ENCODE assay signal across 8 cellular contexts in the genomic region with DNA sequence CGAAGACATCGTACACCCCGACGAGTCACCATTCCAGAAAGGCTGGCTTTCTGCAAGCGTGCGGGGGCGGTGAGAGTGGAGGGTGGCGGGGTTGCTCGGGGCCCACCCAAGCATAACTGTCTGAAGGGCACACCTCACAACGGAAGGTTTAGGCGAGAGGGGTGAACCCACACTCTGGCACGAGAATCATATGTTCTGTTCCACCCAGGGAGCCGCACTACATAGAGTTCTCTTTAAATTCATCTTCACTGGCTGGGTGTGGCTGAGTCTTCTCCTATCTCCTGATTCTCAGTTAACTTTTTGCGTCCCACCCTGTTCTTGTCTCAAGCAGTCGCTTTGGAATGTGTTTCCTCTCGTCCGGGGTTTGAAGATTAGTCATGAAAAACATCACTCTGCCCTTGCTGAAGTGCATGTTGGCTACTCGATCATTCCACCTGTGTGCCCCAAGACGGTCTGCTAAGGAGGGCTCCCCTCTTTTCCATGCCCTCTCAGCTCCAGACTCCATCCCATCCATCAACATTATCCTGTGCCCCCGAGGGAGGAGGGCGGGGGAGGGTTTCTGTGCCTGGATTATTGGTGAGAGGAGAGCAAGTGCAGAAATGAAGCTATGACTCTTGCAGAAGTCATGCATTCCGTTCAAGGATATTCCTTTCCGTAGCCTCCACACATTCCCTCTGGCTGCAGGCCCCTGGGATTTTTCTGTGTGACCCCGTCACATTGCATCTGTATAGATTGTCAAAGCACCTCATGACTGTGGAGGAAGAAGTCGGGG. TPM values are rescaled to one million over a fixed set of nuclear protein-coding genes. Genes with fewer than 3 reads are reported as not detected.
DNase-seq lines count a peak whose midpoint lies in the region; ATAC-seq and TF ChIP-seq lines count a peak whose summit lies in the region.

No MANE protein-coding gene starts in this region.

- peaks cover 6% of the 10 kb centered on the region for H3K27me3 Mint-ChIP-seq in Caco-2 (ENCODE audit: insufficient read depth, unreplicated experiment)
- peaks cover 43% of the 10 kb centered on the region for H3K27me3 Mint-ChIP-seq in T-helper 17 cell

- peak overlapping the region; percentile 97 for H2AFZ ChIP-seq in parathyroid adenoma

- intact Hi-C loops in Caco-2 (cut with micrococcal nuclease; ENCODE audit: unreplicated experiment): no loop called here
- intact Hi-C loops in mucosa of descending colon (cut with DNase I, micrococcal nuclease): loop anchor here (5.0 kb wide), 3 partner anchors 67 to 137 kb away; no protein-coding TSS in a partner anchor

- DNase-seq in Caco-2 (no peak), T-helper 17 cell (no peak), fibroblast of the aortic adventitia (ENCODE audit: low read depth) (peak; percentile 68), mucosa of descending colon (no peak)
- DNase-seq in activated naive CD4-positive, alpha-beta T cell (lab: John Stamatoyannopoulos, UW): no peak

- ATAC-seq in T-helper 17 cell (no peak), GM21381 (IDR thresholded peaks at IDR 0.05; ENCODE audit: unreplicated experiment) (no peak), GM18498 (IDR thresholded peaks at IDR 0.05; ENCODE audit: unreplicated experiment) (no peak), mucosa of descending colon (no peak)

- BruUV-seq in Caco-2 (replicated peaks; lab: Mats Ljungman, UMichigan): no TSS peak

- H3K36me3 ChIP-seq in Caco-2 (ENCODE audit: control insufficient read depth, insufficient read depth, low read length) (no peaks in the 10 kb centered on the region), parathyroid adenoma (ENCODE audit: control insufficient read depth, insufficient read depth, low read length) (no peaks in the 10 kb centered on the region), mucosa of descending colon (ENCODE audit: low read depth) (no peaks in the 10 kb centered on the region)

- H3K9me3 Mint-ChIP-seq in Caco-2 (ENCODE audit: unreplicated experiment): no peaks in the 10 kb centered on the region

- POLR2A ChIA-PET in Caco-2 (lab: Charles Lee): no interaction called here

- H3K36me3 Mint-ChIP-seq in Caco-2 (ENCODE audit: insufficient read depth, unreplicated experiment) (no peaks in the 10 kb centered on the region), T-helper 17 cell (ENCODE audit: low read depth) (no peaks in the 10 kb centered on the region)

- TF ChIP-seq CTCF in Caco-2 (IDR thresholded peaks at IDR 0.05; ENCODE audit: insufficient read depth in 1 of 2, low read depth in 1 of 2, low read length in 1 of 2, severe bottlenecking in 1 of 2, unreplicated experiment in 1 of 2) (no peak), fibroblast of the aortic adventitia (IDR thresholded peaks at IDR 0.05; ENCODE audit: insufficient read depth, low read length) (no peak), parathyroid adenoma (IDR thresholded peaks at IDR 0.05) (no peak), mucosa of descending colon (IDR thresholded peaks at IDR 0.05) (no peak)

- H3K9me3 ChIP-seq in Caco-2 (no peaks in the 10 kb centered on the region), T-helper 17 cell (ENCODE audit: control insufficient read depth, low read length, poor library complexity, severe bottlenecking) (no peaks in the 10 kb centered on the region), parathyroid adenoma (ENCODE audit: control insufficient read depth, low read length) (no peaks in the 10 kb centered on the region), mucosa of descending colon (no peaks in the 10 kb centered on the region)

- H3K79me2 ChIP-seq in parathyroid adenoma: no peaks in the 10 kb centered on the region

- H3K9ac ChIP-seq in parathyroid adenoma: no peak overlapping the region

- no peaks in the 10 kb centered on the region for H3K27me3 ChIP-seq in Caco-2 (replicated peaks; ENCODE audit: control insufficient read depth, insufficient read depth, low read length)
- no peaks in the 10 kb centered on the region for H3K27me3 ChIP-seq in parathyroid adenoma (ENCODE audit: control insufficient read depth, insufficient read depth, low read length)

- H3K4me1 Mint-ChIP-seq in Caco-2 (ENCODE audit: low read depth, unreplicated experiment) (no peaks in the 10 kb centered on the region), T-helper 17 cell (peaks cover 10% of the 10 kb centered on the region)

- H3K4me1 ChIP-seq in Caco-2 (peaks cover 10% of the 10 kb centered on the region; the same call in 1 of the 2 replicates), parathyroid adenoma (no peaks in the 10 kb centered on the region), mucosa of descending colon (ENCODE audit: low read depth) (peaks cover 10% of the 10 kb centered on the region)

- H3K4me3 ChIP-seq in Caco-2 (ENCODE audit: low read depth, low read length): no peak overlapping the region
- H3K4me3 ChIP-seq in fibroblast of the aortic adventitia (ENCODE audit: low read depth, low read length): peak overlapping the region; percentile 50
- no peak overlapping the region for H3K4me3 ChIP-seq in parathyroid adenoma (ENCODE audit: low read depth, low read length)
- no peak overlapping the region for H3K4me3 ChIP-seq in mucosa of descending colon

- peak overlapping the region; percentile 81 for H3K4me2 ChIP-seq in parathyroid adenoma (ENCODE audit: low read length)

- CTCF ChIA-PET in Caco-2 (lab: Charles Lee): interaction anchor here (0.6 to 2.8 kb wide), 7 partner anchors 33 to 280 kb away, joined by 3 to 113 read pairs (median 10); a partner anchor contains a TSS

- H3K4me3 Mint-ChIP-seq in Caco-2 (ENCODE audit: unreplicated experiment) (peak overlapping the region; percentile 48), T-helper 17 cell (peak overlapping the region; percentile 28)

- peak overlapping the region; percentile 57 for H3K27ac ChIP-seq in parathyroid adenoma

- no peak overlapping the region for H3K27ac Mint-ChIP-seq in Caco-2 (ENCODE audit: unreplicated experiment)
- H3K27ac Mint-ChIP-seq in T-helper 17 cell: no peak overlapping the region

RNA-seq across cellular contexts. Expression of a gene that starts 53.5 kb away (rescaled TPM):
- total RNA-seq in Caco-2 (2022): not detected in 2 replicates
- under 1 TPM in 1 of 2 donors, not detected in 1; 0.20 TPM for total RNA-seq in T-helper 17 cell
- 0.27 and 4.8 TPM in 2 replicates for total RNA-seq in fibroblast of the aortic adventitia (ENCODE audit: low replicate concordance)
- total RNA-seq in mucosa of descending colon: 10 to 100 TPM in 1 of 3 donors, 1 to 10 TPM in 2; 7.7 to 26.9 (median 9.7) TPM
